Comparison of ENCODE assay signal across 1 cellular context in genomic region chr15:63050737-63051700, GRCh38.
TF ChIP-seq lines count a peak whose summit lies in the region.

No MANE protein-coding gene starts in this region.

TF ChIP-seq in A549, 52 proteins besides CTCF, POLR2A, EP300 and RAD21 (continued from another document):
- TF ChIP-seq REST (IDR thresholded peaks at IDR 0.05): no peak
- peak; percentile 66; the same call in 1 of the 2 replicates for TF ChIP-seq GATA3 (IDR thresholded peaks at IDR 0.05; ENCODE audit: borderline replicate concordance)
- TF ChIP-seq NR3C1 (IDR thresholded peaks at IDR 0.05): no peak
- no peak for TF ChIP-seq PBX3 (IDR thresholded peaks at IDR 0.05)
- no peak for TF ChIP-seq RFX5 (IDR thresholded peaks at IDR 0.05)
- no peak for TF ChIP-seq KDM5A (IDR thresholded peaks at IDR 0.05)
- 0 out of 2 replicates have a peak, but pooled peaks have one; percentile 17 for TF ChIP-seq E2F6 (IDR thresholded peaks at IDR 0.05; ENCODE audit: borderline replicate concordance, low read depth)
- TF ChIP-seq RCOR1 (IDR thresholded peaks at IDR 0.05; ENCODE audit: low read depth, low read length): no peak
- TF ChIP-seq ATOH8 (CRISPR knock-in tag; IDR thresholded peaks at IDR 0.05; ENCODE audit: low read depth): no peak
- TF ChIP-seq NPAS2 (CRISPR knock-in tag; IDR thresholded peaks at IDR 0.05; ENCODE audit: borderline replicate concordance): no peak
- no peak for TF ChIP-seq HDAC2 (IDR thresholded peaks at IDR 0.05)
- TF ChIP-seq POLR2AphosphoS2 (conservative IDR thresholded peaks at IDR 0.05; ENCODE audit: low read length): no peak; the same call in 1 of the 2 replicates
- peak; percentile 62; the same call in 1 of the 2 replicates for TF ChIP-seq MAX (IDR thresholded peaks at IDR 0.05)
- TF ChIP-seq MAFK (IDR thresholded peaks at IDR 0.05; ENCODE audit: partially characterized antibody): peak; percentile 61
- no peak for TF ChIP-seq RNF2 (IDR thresholded peaks at IDR 0.05; ENCODE audit: borderline replicate concordance, low read depth)
- 0 out of 2 replicates have a peak, but pooled peaks have one; percentile 82 for TF ChIP-seq TFCP2L1 (CRISPR knock-in tag; IDR thresholded peaks at IDR 0.05)
- no peak for TF ChIP-seq ZNF302 (CRISPR knock-in tag; IDR thresholded peaks at IDR 0.05)
- TF ChIP-seq KDM1A (IDR thresholded peaks at IDR 0.05; ENCODE audit: low read depth): no peak
TF ChIP-seq in A549: peak in this region for 15.
